In genomic region chr16:1906052-1906845, GRCh38 we compare ENCODE assay signal across 27 cellular contexts. TPM values are rescaled to one million over a fixed set of nuclear protein-coding genes. Genes with fewer than 3 reads are reported as not detected.
DNase-seq lines count a peak whose midpoint lies in the region; ATAC-seq and TF ChIP-seq lines count a peak whose summit lies in the region.
"Had no signal": no experiment of that assay in that cellular context is flagged by ENCODE, and none has a peak within 500 bp of the region (broad histone marks: within the 10 kb centered on the region; RNA-seq: fewer than 3 reads in every experiment).

No MANE protein-coding gene starts in this region.

- H3K9me3 ChIP-seq in SK-N-SH, result no peaks in the 10 kb centered on the region
- H3K9me3 ChIP-seq in RWPE2 (ENCODE audit: severe bottlenecking), result no peaks in the 10 kb centered on the region
- H3K9me3 ChIP-seq in mucosa of descending colon, result no peaks in the 10 kb centered on the region
- H3K9me3 ChIP-seq: ascending aorta, pancreas, uterus had no signal

- H3K36me3 ChIP-seq in SK-N-SH (replicated peaks in 1 of 2; ENCODE audit: control insufficient read depth in 1 of 2, insufficient read depth in 2 of 2, low read length in 1 of 2) (no peaks in the 10 kb centered on the region), RWPE2 (ENCODE audit: low read depth) (no peaks in the 10 kb centered on the region), mucosa of descending colon (ENCODE audit: low read depth) (no peaks in the 10 kb centered on the region)
- H3K36me3 ChIP-seq: ascending aorta, pancreas, uterus had no signal

- no peak for TF ChIP-seq CTCF in SK-N-SH (IDR thresholded peaks at IDR 0.05)
- TF ChIP-seq CTCF in RWPE2 (IDR thresholded peaks at IDR 0.05; ENCODE audit: poor library complexity, severe bottlenecking), result no peak
- TF ChIP-seq CTCF in mucosa of descending colon (IDR thresholded peaks at IDR 0.05), result no peak
- no peak for TF ChIP-seq CTCF in CD14-positive monocyte (IDR thresholded peaks at IDR 0.05)

- peak overlapping the region in 1 of 2 donors; percentile 35 for H3K4me3 Mint-ChIP-seq in CD14-positive monocyte
- H3K4me3 Mint-ChIP-seq: activated CD4-positive, alpha-beta T cell treated with anti-CD3 and anti-CD28 coated beads, Interleukin-2, amount 10 ng/mL, durations not matched to agents 24 days and 14 days; activated CD8-positive, alpha-beta memory T cell treated with anti-CD3 and anti-CD28 coated beads, Interleukin-2, amount 10 ng/mL, durations not matched to agents 7 days and 5 days; CD4-positive, alpha-beta memory T cell; naive thymus-derived CD4-positive, alpha-beta T cell had no signal

- no peaks in the 10 kb centered on the region for H3K9me2 ChIP-seq in SK-N-SH

- H3K27ac ChIP-seq in SK-N-SH (ENCODE audit: low read depth in 2 of 2, low read length in 1 of 2) (no peak overlapping the region), RWPE2 (ENCODE audit: poor library complexity, severe bottlenecking) (no peak overlapping the region)
- H3K27ac ChIP-seq: ascending aorta, pancreas, uterus had no signal

- ATAC-seq in SK-N-SH treated with all-trans-retinoic acid at 6 μM for 48 hours (no peak), RWPE2 (ENCODE audit: low read depth) (peak; percentile 11; the same call in 1 of the 3 replicates), mucosa of descending colon (peak; percentile 20), HG03159 (IDR thresholded peaks at IDR 0.05; ENCODE audit: unreplicated experiment) (no peak)
- ATAC-seq: activated CD8-positive, alpha-beta memory T cell treated with anti-CD3 and anti-CD28 coated beads, Interleukin-2, amount 10 ng/mL, durations not matched to agents 7 days and 5 days; activated naive CD4-positive, alpha-beta T cell treated with anti-CD3 and anti-CD28 coated beads, Interleukin-2, amount 50 U/mL, for 72 hours; left lobe of liver; naive thymus-derived CD4-positive, alpha-beta T cell; pancreas; sciatic nerve had no signal

- intact Hi-C loops in mucosa of descending colon (cut with DNase I, micrococcal nuclease), result no loop called here
- intact Hi-C loops in CD14-positive monocyte (cut with micrococcal nuclease), result no loop called here

- H3K4me3 ChIP-seq in SK-N-SH (ENCODE audit: low read depth in 2 of 2, low read length in 1 of 2) (no peak overlapping the region), RWPE2 (ENCODE audit: severe bottlenecking) (no peak overlapping the region), mucosa of descending colon (no peak overlapping the region)
- H3K4me3 ChIP-seq: ascending aorta, pancreas, uterus had no signal

- H3K9ac ChIP-seq in SK-N-SH, result no peak overlapping the region

- WGBS in SK-N-SH (ENCODE audit: low lambda C conversion rate), result 78% methylated on average over 30 of the region's 31 CpGs

- POLR2A ChIA-PET in SK-N-SH (lab: Yijun Ruan, JAX), result no interaction called here

- DNase-seq in SK-N-SH (peak; percentile 49), RWPE2 (ENCODE audit: low spot score) (no peak), mucosa of descending colon (no peak), DMS 273 (lab: John Stamatoyannopoulos, UW; ENCODE audit: unreplicated experiment) (no peak), CD14-positive monocyte (ENCODE audit: low spot score) (no peak)
- DNase-seq in stimulated activated naive CD4-positive, alpha-beta T cell (lab: John Stamatoyannopoulos, UW), result no peak
- DNase-seq: activated CD4-positive, alpha-beta T cell treated with anti-CD3 and anti-CD28 coated beads, Interleukin-2, amount 10 ng/mL, durations not matched to agents 24 days and 14 days; activated CD8-positive, alpha-beta memory T cell treated with anti-CD3 and anti-CD28 coated beads, Interleukin-2, amount 10 ng/mL, durations not matched to agents 7 days and 5 days; caudate nucleus; CD4-positive, alpha-beta memory T cell; DND-41; glutamatergic neuron; mesendoderm; naive thymus-derived CD4-positive, alpha-beta T cell; NCI-H1105 treated with DMSO at 0.1 percent for 48 hours; NCI-H774; SHP77; substantia nigra; uterus had no signal

- H3K4me1 Mint-ChIP-seq in CD14-positive monocyte, result no peaks in the 10 kb centered on the region
- H3K4me1 Mint-ChIP-seq: activated CD4-positive, alpha-beta T cell treated with anti-CD3 and anti-CD28 coated beads, Interleukin-2, amount 10 ng/mL, durations not matched to agents 24 days and 14 days; activated CD8-positive, alpha-beta memory T cell treated with anti-CD3 and anti-CD28 coated beads, Interleukin-2, amount 10 ng/mL, durations not matched to agents 7 days and 5 days; CD4-positive, alpha-beta memory T cell had no signal

- H3K9me3 Mint-ChIP-seq in CD14-positive monocyte, result no peaks in the 10 kb centered on the region
- H3K9me3 Mint-ChIP-seq: activated CD4-positive, alpha-beta T cell treated with anti-CD3 and anti-CD28 coated beads, Interleukin-2, amount 10 ng/mL, durations not matched to agents 24 days and 14 days; activated naive CD4-positive, alpha-beta T cell treated with anti-CD3 and anti-CD28 coated beads, Interleukin-2, amount 50 U/mL, for 72 hours; naive thymus-derived CD4-positive, alpha-beta T cell had no signal

- no peaks in the 10 kb centered on the region for H4K20me1 ChIP-seq in SK-N-SH (ENCODE audit: insufficient read depth)

- CTCF ChIA-PET in SK-N-SH (lab: Yijun Ruan, JAX), result interaction anchor here (1.0 to 1.4 kb wide), 3 partner anchors 23 to 42 kb away, joined by 3 to 5 read pairs (median 3); no protein-coding TSS in a partner anchor

- H3K27ac Mint-ChIP-seq in CD14-positive monocyte, result no peak overlapping the region
- H3K27ac Mint-ChIP-seq: activated CD4-positive, alpha-beta T cell treated with anti-CD3 and anti-CD28 coated beads, Interleukin-2, amount 10 ng/mL, durations not matched to agents 24 days and 14 days; activated CD8-positive, alpha-beta memory T cell treated with anti-CD3 and anti-CD28 coated beads, Interleukin-2, amount 10 ng/mL, durations not matched to agents 7 days and 5 days; activated naive CD4-positive, alpha-beta T cell treated with anti-CD3 and anti-CD28 coated beads, Interleukin-2, amount 50 U/mL, for 72 hours; naive thymus-derived CD4-positive, alpha-beta T cell had no signal

- peaks cover 27 to 47% (median 37%) of the 10 kb centered on the region in 3 donors for H3K27me3 Mint-ChIP-seq in CD14-positive monocyte (ENCODE audit: low read depth in 3 of 3)

- H3F3A ChIP-seq in SK-N-SH (replicated peaks; ENCODE audit: insufficient read depth), result no peaks in the 10 kb centered on the region

- no peaks in the 10 kb centered on the region for H3K36me3 Mint-ChIP-seq in CD14-positive monocyte
- H3K36me3 Mint-ChIP-seq: activated CD8-positive, alpha-beta memory T cell treated with anti-CD3 and anti-CD28 coated beads, Interleukin-2, amount 10 ng/mL, durations not matched to agents 7 days and 5 days; activated naive CD4-positive, alpha-beta T cell treated with anti-CD3 and anti-CD28 coated beads, Interleukin-2, amount 50 U/mL, for 72 hours; CD4-positive, alpha-beta memory T cell; naive thymus-derived CD4-positive, alpha-beta T cell had no signal

- H2AFZ ChIP-seq in SK-N-SH (ENCODE audit: low read depth), result no peak overlapping the region

- TF ChIP-seq RAD21 in SK-N-SH (IDR thresholded peaks at IDR 0.05; ENCODE audit: low read length), result no peak

- no peaks in the 10 kb centered on the region for H3K79me2 ChIP-seq in SK-N-SH (ENCODE audit: insufficient read depth)

- H3K4me1 ChIP-seq in SK-N-SH (ENCODE audit: control insufficient read depth in 1 of 2, insufficient read depth in 2 of 2, low read depth in 1 of 2, low read length in 1 of 2) (peaks cover 0 to 22% of the 10 kb centered on the region in 2 experiments; a peak in 1 of 4 replicates), RWPE2 (ENCODE audit: insufficient read depth, poor library complexity, severe bottlenecking) (no peaks in the 10 kb centered on the region), mucosa of descending colon (ENCODE audit: low read depth) (peaks cover 6% of the 10 kb centered on the region)
- H3K4me1 ChIP-seq: ascending aorta, pancreas, uterus had no signal

- no peak overlapping the region for H3K4me2 ChIP-seq in SK-N-SH

- no peaks in the 10 kb centered on the region for H3K27me3 ChIP-seq in SK-N-SH (ENCODE audit: insufficient read depth)
- H3K27me3 ChIP-seq in RWPE2 (ENCODE audit: insufficient read depth, poor library complexity, severe bottlenecking), result no peaks in the 10 kb centered on the region
- H3K27me3 ChIP-seq: ascending aorta, pancreas, uterus had no signal

- TF ChIP-seq EP300 in SK-N-SH (IDR thresholded peaks at IDR 0.05; ENCODE audit: borderline replicate concordance in 1 of 2, low read depth in 1 of 2, low read length in 1 of 2), result no peak

TF ChIP-seq in SK-N-SH, 30 proteins besides CTCF, POLR2A, EP300 and RAD21 (continues in another document):
- TF ChIP-seq TEAD4 (IDR thresholded peaks at IDR 0.05; ENCODE audit: borderline replicate concordance, insufficient read depth), result no peak
- TF ChIP-seq MEF2A (IDR thresholded peaks at IDR 0.05; ENCODE audit: borderline replicate concordance, low read depth), result no peak

RNA-seq across cellular contexts. Expression of gene HS3ST6, which starts 12.0 kb away (rescaled TPM):
- polyA plus RNA-seq in SK-N-SH (2012; rRNA removed) (0.03 TPM in 1 of 2 replicates, not detected in the other), CD14-positive monocyte (not detected)
- polyA plus RNA-seq in SK-N-SH (2012; cell fraction: cytosol; rRNA removed), result not detected in 2 replicates
- polyA plus RNA-seq in SK-N-SH (2012; cell fraction: nucleus; rRNA removed), result not detected in 2 replicates
- 1 to 10 TPM; 2.5 to 3.1 (median 2.6) TPM for total RNA-seq in mucosa of descending colon
- total RNA-seq: activated CD4-positive, alpha-beta T cell treated with anti-CD3 and anti-CD28 coated beads, Interleukin-2, amount 10 ng/mL, durations not matched to agents 24 days and 14 days; activated CD8-positive, alpha-beta memory T cell treated with anti-CD3 and anti-CD28 coated beads, Interleukin-2, amount 10 ng/mL, durations not matched to agents 7 days and 5 days; activated naive CD4-positive, alpha-beta T cell treated with anti-CD3 and anti-CD28 coated beads, Interleukin-2, amount 50 U/mL, for 72 hours; ascending aorta; CD4-positive, alpha-beta memory T cell; dermis microvascular lymphatic vessel endothelial cell; left lobe of liver; naive thymus-derived CD4-positive, alpha-beta T cell; pancreas; sciatic nerve; uterus had no signal
- polyA plus RNA-seq: CD4-positive, alpha-beta memory T cell; naive thymus-derived CD4-positive, alpha-beta T cell had no signal

RNA-seq across cellular contexts. Expression of gene MEIOB, which starts 34.3 kb away (rescaled TPM):
- polyA plus RNA-seq in SK-N-SH (2012; rRNA removed) (0.05 TPM in 1 of 2 replicates, not detected in the other), CD14-positive monocyte (not detected)
- 0.04 TPM in 2 replicates for polyA plus RNA-seq in SK-N-SH (2012; cell fraction: cytosol; rRNA removed)
- 0.13 and 0.27 TPM in 2 replicates for polyA plus RNA-seq in SK-N-SH (2012; cell fraction: nucleus; rRNA removed)
- total RNA-seq in mucosa of descending colon, result not detected
- total RNA-seq: activated CD4-positive, alpha-beta T cell treated with anti-CD3 and anti-CD28 coated beads, Interleukin-2, amount 10 ng/mL, durations not matched to agents 24 days and 14 days; activated CD8-positive, alpha-beta memory T cell treated with anti-CD3 and anti-CD28 coated beads, Interleukin-2, amount 10 ng/mL, durations not matched to agents 7 days and 5 days; ascending aorta; CD4-positive, alpha-beta memory T cell; dermis microvascular lymphatic vessel endothelial cell; naive thymus-derived CD4-positive, alpha-beta T cell; sciatic nerve had no signal
- polyA plus RNA-seq: CD4-positive, alpha-beta memory T cell; naive thymus-derived CD4-positive, alpha-beta T cell had no signal

RNA-seq across cellular contexts. Expression of gene MSRB1, which starts 36.8 kb away (rescaled TPM):
- polyA plus RNA-seq in SK-N-SH (2012; rRNA removed), result 30.1 and 31.4 TPM in 2 replicates
- polyA plus RNA-seq in SK-N-SH (2012; cell fraction: cytosol; rRNA removed), result 17.1 and 26.6 TPM in 2 replicates
- polyA plus RNA-seq in SK-N-SH (2012; cell fraction: nucleus; rRNA removed), result 11.1 and 11.7 TPM in 2 replicates
- total RNA-seq in mucosa of descending colon, result 10 to 100 TPM; 34.8 to 46.3 (median 40.5) TPM
- 100 to 1,000 TPM; 416 to 427 TPM for polyA plus RNA-seq in CD14-positive monocyte

RNA-seq across cellular contexts. Expression of gene RPL3L, which starts 48.2 kb away (rescaled TPM):
- polyA plus RNA-seq in SK-N-SH (2012; rRNA removed) (not detected in 2 replicates), CD14-positive monocyte (not detected)
- polyA plus RNA-seq in SK-N-SH (2012; cell fraction: cytosol; rRNA removed), result not detected in 2 replicates
- polyA plus RNA-seq in SK-N-SH (2012; cell fraction: nucleus; rRNA removed), result not detected in 2 replicates
- not detected for total RNA-seq in mucosa of descending colon
- total RNA-seq: activated naive CD4-positive, alpha-beta T cell treated with anti-CD3 and anti-CD28 coated beads, Interleukin-2, amount 50 U/mL, for 72 hours; ascending aorta; CD4-positive, alpha-beta memory T cell; dermis microvascular lymphatic vessel endothelial cell; left lobe of liver; naive thymus-derived CD4-positive, alpha-beta T cell; sciatic nerve had no signal
- polyA plus RNA-seq: CD4-positive, alpha-beta memory T cell; naive thymus-derived CD4-positive, alpha-beta T cell had no signal

RNA-seq across cellular contexts. Expression of gene NDUFB10, which starts 53.1 kb away (rescaled TPM):
- polyA plus RNA-seq in SK-N-SH (2012; rRNA removed) (251 and 468 TPM in 2 replicates), CD14-positive monocyte (100 to 1,000 TPM; 186 to 215 TPM)
- polyA plus RNA-seq in SK-N-SH (2012; cell fraction: cytosol; rRNA removed), result 286 and 324 TPM in 2 replicates
- polyA plus RNA-seq in SK-N-SH (2012; cell fraction: nucleus; rRNA removed), result 116 and 213 TPM in 2 replicates
- 100 to 1,000 TPM; 204 to 212 (median 210) TPM for total RNA-seq in mucosa of descending colon

Comparison
In these comparisons a context has a peak if more than half of its experiments do, and no peak if none do; other contexts are left out.
1. ATAC-seq: peak in RWPE2 (single experiment) and mucosa of descending colon (single experiment); none in SK-N-SH treated with all-trans-retinoic acid at 6 μM for 48 hours (single experiment) and HG03159 (single experiment).
2. RNA of gene MSRB1, which starts 36.8 kb away (polyA plus RNA-seq): 416 to 427 TPM in CD14-positive monocyte; 11.1 to 31.4 TPM in SK-N-SH; every median in the first group is over 10 times any median in the second.